ENCODE assay signal across 1 cellular context in genomic region chr2:17935242-17935885, GRCh38.
TF ChIP-seq lines count a peak whose summit lies in the region.

No MANE protein-coding gene starts in this region.

TF ChIP-seq in HepG2, 621 proteins besides CTCF, POLR2A, EP300 and RAD21:
- TF ChIP-seq MAFF (IDR thresholded peaks at IDR 0.05; ENCODE audit: low read depth, low read length) (peak; percentile 82), MAFK (conservative IDR thresholded peaks at IDR 0.05 in 1 of 2, IDR thresholded peaks at IDR 0.05 in 1 of 2; ENCODE audit: low read length in 2 of 2) (peak; percentile 57 to 82), ZSCAN25 (CRISPR knock-in tag; IDR thresholded peaks at IDR 0.05) (no peak)
